ENCODE assay signal across 1 cellular context in the genomic region with DNA sequence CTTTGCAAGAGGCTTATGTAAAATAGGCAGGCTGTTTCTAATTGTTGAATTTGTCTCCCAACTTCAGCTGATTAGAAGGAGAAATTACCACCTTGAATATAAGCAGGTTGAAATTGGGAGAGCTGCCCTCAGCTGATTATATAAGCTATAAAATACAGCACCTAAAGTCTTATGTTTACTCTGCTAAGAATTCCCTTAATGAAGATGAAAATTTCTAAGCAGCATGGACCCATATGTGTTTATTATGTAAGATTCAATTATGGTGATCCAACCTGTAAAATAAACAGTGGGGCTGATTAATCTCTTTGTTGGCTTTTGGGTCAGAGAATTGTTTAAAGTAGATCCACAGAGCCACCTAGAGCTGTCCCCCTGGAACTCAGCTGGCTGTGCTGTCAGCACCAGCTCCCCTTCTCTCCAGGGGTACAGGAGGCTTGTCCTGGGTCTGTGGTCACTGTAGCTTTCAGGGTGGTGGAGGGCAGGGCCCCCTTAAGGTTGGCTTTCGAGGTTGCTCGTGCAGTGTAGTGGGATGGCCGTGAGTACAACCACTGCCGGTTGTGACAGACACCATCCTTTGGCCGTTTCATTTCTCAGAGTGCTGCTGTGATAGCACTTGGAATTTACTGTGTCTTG.
TF ChIP-seq lines count a peak whose summit lies in the region.

No MANE protein-coding gene starts in this region.

TF ChIP-seq in WTC11, 78 proteins besides CTCF, POLR2A, EP300 and RAD21:
- TF ChIP-seq, protein P1, sequence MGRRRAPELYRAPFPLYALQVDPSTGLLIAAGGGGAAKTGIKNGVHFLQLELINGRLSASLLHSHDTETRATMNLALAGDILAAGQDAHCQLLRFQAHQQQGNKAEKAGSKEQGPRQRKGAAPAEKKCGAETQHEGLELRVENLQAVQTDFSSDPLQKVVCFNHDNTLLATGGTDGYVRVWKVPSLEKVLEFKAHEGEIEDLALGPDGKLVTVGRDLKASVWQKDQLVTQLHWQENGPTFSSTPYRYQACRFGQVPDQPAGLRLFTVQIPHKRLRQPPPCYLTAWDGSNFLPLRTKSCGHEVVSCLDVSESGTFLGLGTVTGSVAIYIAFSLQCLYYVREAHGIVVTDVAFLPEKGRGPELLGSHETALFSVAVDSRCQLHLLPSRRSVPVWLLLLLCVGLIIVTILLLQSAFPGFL (CRISPR knock-in tag; IDR thresholded peaks at IDR 0.05; ENCODE audit: borderline replicate concordance), result no peak
- TF ChIP-seq GRHL2 (CRISPR knock-in tag; IDR thresholded peaks at IDR 0.05; ENCODE audit: insufficient replicate concordance, severe bottlenecking) (no peak), NR2C2 (CRISPR knock-in tag; IDR thresholded peaks at IDR 0.05) (no peak), CREB1 (CRISPR knock-in tag; IDR thresholded peaks at IDR 0.05) (no peak), KAT7 (CRISPR knock-in tag; IDR thresholded peaks at IDR 0.05; ENCODE audit: borderline replicate concordance) (no peak)
